In the genomic region with DNA sequence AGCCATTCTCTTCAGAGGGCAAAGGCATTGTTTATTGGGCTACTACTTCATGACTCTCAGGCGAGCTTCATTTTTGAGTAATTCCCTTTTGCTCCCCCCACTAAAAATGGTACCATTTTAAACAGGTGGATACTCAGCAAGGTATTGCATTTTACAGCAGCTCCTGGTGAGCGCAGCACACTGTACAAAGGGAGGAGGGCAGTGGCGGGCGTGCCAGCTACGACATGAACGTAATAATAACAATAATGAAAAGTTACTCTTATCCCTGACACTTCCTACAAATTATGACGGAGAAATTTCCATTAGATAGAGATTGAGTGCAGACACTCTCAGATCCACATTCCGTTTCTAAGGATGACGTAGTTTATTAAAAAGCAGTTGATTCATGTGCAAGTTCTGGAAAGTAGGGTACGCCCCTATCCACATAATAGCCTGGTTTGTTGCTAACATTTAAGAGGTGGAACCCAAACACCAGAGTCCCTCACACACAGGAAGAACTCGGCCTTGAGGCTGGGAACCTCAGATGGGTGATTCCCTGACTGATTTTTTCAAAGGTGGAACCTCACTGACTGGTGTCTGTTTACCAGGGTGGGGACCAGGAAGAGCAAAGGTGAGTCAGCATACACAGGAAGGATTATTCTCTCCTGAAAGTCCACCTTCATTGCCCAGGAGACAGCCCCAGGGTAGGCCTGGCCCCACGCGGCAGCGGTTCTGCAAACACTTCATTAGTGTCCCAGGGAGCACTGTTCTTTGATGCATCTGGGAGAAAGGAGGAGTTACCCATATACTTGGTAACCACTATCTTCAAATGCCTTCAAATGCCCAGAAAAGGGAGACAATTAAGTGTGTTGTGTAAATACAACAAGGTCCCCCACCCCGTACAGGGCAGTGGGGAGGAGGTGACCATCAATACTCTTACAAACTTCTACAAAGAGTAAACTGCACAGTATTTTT, we compare ENCODE assay signal across 1 cellular context.
TF ChIP-seq lines count a peak whose summit lies in the region.

No MANE protein-coding gene starts in this region.

TF ChIP-seq in HepG2, 621 proteins besides CTCF, POLR2A, EP300 and RAD21 (continued from another document and continues in another):
- TF ChIP-seq TRIM22 (IDR thresholded peaks at IDR 0.05) (no peak), GFI1 (CRISPR knock-in tag; IDR thresholded peaks at IDR 0.05; ENCODE audit: borderline replicate concordance) (peak; percentile 78), REXO4 (CRISPR knock-in tag; IDR thresholded peaks at IDR 0.05; ENCODE audit: borderline replicate concordance) (no peak), NFKB2 (CRISPR knock-in tag; IDR thresholded peaks at IDR 0.05; ENCODE audit: borderline replicate concordance) (no peak), KLF12 (CRISPR knock-in tag; IDR thresholded peaks at IDR 0.05; ENCODE audit: borderline replicate concordance) (peak; percentile 42; the same call in 1 of the 2 replicates), TBX3 (IDR thresholded peaks at IDR 0.05; ENCODE audit: borderline replicate concordance) (peak; percentile 29; the same call in 1 of the 2 replicates), REL (CRISPR knock-in tag; conservative IDR thresholded peaks at IDR 0.05) (no peak), POGZ (CRISPR knock-in tag; IDR thresholded peaks at IDR 0.05) (peak; percentile 88), GLI4 (CRISPR knock-in tag; IDR thresholded peaks at IDR 0.05; ENCODE audit: borderline replicate concordance) (no peak), MTF2 (CRISPR knock-in tag; IDR thresholded peaks at IDR 0.05; ENCODE audit: borderline replicate concordance) (no peak), ZKSCAN5 (CRISPR knock-in tag; IDR thresholded peaks at IDR 0.05) (no peak), ATF6 (CRISPR knock-in tag; conservative IDR thresholded peaks at IDR 0.05) (0 out of 2 replicates have a peak, but pooled peaks have one; percentile 66), RFX5 (IDR thresholded peaks at IDR 0.05; ENCODE audit: low read depth, low read length) (no peak), ZNF747 (CRISPR knock-in tag; IDR thresholded peaks at IDR 0.05; ENCODE audit: borderline replicate concordance) (no peak), SMAD3 (CRISPR knock-in tag; IDR thresholded peaks at IDR 0.05) (peak; percentile 66), ZBED4 (CRISPR knock-in tag; IDR thresholded peaks at IDR 0.05; ENCODE audit: borderline replicate concordance) (peak; percentile 54; the same call in 1 of the 2 replicates), KDM5A (IDR thresholded peaks at IDR 0.05; ENCODE audit: borderline replicate concordance, low read length) (no peak), KAT7 (CRISPR knock-in tag; IDR thresholded peaks at IDR 0.05; ENCODE audit: borderline replicate concordance) (no peak), ZNF567 (CRISPR knock-in tag; IDR thresholded peaks at IDR 0.05; ENCODE audit: borderline replicate concordance) (no peak), ZNF451 (CRISPR knock-in tag; IDR thresholded peaks at IDR 0.05) (peak; percentile 39; the same call in 1 of the 2 replicates), ZNF749 (CRISPR knock-in tag; IDR thresholded peaks at IDR 0.05; ENCODE audit: borderline replicate concordance) (no peak), SUZ12 (IDR thresholded peaks at IDR 0.05; ENCODE audit: low read depth, low read length) (no peak)
- TF ChIP-seq, protein P1, sequence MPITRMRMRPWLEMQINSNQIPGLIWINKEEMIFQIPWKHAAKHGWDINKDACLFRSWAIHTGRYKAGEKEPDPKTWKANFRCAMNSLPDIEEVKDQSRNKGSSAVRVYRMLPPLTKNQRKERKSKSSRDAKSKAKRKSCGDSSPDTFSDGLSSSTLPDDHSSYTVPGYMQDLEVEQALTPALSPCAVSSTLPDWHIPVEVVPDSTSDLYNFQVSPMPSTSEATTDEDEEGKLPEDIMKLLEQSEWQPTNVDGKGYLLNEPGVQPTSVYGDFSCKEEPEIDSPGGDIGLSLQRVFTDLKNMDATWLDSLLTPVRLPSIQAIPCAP (CRISPR knock-in tag; IDR thresholded peaks at IDR 0.05; ENCODE audit: low read depth), result no peak
- TF ChIP-seq, protein P2, sequence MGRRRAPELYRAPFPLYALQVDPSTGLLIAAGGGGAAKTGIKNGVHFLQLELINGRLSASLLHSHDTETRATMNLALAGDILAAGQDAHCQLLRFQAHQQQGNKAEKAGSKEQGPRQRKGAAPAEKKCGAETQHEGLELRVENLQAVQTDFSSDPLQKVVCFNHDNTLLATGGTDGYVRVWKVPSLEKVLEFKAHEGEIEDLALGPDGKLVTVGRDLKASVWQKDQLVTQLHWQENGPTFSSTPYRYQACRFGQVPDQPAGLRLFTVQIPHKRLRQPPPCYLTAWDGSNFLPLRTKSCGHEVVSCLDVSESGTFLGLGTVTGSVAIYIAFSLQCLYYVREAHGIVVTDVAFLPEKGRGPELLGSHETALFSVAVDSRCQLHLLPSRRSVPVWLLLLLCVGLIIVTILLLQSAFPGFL (CRISPR knock-in tag; IDR thresholded peaks at IDR 0.05), result no peak
- TF ChIP-seq, protein P3, sequence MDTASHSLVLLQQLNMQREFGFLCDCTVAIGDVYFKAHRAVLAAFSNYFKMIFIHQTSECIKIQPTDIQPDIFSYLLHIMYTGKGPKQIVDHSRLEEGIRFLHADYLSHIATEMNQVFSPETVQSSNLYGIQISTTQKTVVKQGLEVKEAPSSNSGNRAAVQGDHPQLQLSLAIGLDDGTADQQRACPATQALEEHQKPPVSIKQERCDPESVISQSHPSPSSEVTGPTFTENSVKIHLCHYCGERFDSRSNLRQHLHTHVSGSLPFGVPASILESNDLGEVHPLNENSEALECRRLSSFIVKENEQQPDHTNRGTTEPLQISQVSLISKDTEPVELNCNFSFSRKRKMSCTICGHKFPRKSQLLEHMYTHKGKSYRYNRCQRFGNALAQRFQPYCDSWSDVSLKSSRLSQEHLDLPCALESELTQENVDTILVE (CRISPR knock-in tag; IDR thresholded peaks at IDR 0.05), result 0 out of 2 replicates have a peak, but pooled peaks have one; percentile 62
- TF ChIP-seq, protein P4, sequence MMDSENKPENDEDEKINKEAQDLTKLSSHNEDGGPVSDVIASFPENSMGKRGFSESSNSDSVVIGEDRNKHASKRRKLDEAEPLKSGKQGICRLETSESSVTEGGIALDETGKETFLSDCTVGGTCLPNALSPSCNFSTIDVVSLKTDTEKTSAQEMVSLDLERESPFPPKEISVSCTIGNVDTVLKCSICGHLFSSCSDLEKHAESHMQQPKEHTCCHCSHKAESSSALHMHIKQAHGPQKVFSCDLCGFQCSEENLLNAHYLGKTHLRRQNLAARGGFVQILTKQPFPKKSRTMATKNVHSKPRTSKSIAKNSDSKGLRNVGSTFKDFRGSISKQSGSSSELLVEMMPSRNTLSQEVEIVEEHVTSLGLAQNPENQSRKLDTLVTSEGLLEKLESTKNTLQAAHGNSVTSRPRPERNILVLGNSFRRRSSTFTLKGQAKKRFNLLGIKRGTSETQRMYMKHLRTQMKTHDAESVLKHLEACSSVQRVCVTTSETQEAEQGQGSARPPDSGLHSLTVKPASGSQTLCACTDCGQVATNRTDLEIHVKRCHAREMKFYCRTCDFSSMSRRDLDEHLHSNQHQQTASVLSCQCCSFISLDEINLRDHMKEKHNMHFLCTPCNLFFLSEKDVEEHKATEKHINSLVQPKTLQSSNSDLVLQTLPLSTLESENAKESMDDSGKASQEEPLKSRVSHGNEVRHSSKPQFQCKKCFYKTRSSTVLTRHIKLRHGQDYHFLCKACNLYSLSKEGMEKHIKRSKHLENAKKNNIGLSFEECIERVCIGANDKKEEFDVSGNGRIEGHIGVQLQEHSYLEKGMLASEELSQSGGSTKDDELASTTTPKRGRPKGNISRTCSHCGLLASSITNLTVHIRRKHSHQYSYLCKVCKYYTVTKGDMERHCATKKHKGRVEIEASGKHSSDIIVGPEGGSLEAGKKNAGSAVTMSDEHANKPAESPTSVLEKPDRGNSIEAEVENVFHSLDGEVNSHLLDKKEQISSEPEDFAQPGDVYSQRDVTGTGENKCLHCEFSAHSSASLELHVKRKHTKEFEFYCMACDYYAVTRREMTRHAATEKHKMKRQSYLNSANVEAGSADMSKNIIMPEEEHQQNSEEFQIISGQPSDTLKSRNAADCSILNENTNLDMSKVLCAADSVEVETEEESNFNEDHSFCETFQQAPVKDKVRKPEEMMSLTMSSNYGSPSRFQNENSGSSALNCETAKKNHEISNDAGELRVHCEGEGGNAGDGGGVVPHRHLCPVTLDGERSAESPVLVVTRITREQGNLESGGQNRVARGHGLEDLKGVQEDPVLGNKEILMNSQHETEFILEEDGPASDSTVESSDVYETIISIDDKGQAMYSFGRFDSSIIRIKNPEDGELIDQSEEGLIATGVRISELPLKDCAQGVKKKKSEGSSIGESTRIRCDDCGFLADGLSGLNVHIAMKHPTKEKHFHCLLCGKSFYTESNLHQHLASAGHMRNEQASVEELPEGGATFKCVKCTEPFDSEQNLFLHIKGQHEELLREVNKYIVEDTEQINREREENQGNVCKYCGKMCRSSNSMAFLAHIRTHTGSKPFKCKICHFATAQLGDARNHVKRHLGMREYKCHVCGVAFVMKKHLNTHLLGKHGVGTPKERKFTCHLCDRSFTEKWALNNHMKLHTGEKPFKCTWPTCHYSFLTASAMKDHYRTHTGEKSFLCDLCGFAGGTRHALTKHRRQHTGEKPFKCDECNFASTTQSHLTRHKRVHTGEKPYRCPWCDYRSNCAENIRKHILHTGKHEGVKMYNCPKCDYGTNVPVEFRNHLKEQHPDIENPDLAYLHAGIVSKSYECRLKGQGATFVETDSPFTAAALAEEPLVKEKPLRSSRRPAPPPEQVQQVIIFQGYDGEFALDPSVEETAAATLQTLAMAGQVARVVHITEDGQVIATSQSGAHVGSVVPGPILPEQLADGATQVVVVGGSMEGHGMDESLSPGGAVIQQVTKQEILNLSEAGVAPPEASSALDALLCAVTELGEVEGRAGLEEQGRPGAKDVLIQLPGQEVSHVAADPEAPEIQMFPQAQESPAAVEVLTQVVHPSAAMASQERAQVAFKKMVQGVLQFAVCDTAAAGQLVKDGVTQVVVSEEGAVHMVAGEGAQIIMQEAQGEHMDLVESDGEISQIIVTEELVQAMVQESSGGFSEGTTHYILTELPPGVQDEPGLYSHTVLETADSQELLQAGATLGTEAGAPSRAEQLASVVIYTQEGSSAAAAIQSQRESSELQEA (CRISPR knock-in tag; IDR thresholded peaks at IDR 0.05; ENCODE audit: not compliant biosample characterization), result no peak
- TF ChIP-seq, protein P5, sequence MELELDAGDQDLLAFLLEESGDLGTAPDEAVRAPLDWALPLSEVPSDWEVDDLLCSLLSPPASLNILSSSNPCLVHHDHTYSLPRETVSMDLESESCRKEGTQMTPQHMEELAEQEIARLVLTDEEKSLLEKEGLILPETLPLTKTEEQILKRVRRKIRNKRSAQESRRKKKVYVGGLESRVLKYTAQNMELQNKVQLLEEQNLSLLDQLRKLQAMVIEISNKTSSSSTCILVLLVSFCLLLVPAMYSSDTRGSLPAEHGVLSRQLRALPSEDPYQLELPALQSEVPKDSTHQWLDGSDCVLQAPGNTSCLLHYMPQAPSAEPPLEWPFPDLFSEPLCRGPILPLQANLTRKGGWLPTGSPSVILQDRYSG (CRISPR knock-in tag; IDR thresholded peaks at IDR 0.05), result no peak
